17 cellular contexts compared by ENCODE assay signal in genomic region chr6:17454316-17455005, GRCh38.
DNase-seq lines count a peak whose midpoint lies in the region; ATAC-seq, FAIRE-seq and TF ChIP-seq lines count a peak whose summit lies in the region.
"Had no signal": no experiment of that assay in that cellular context is flagged by ENCODE, and none has a peak within 500 bp of the region (broad histone marks: within the 10 kb centered on the region; RNA-seq: fewer than 3 reads in every experiment).

No MANE protein-coding gene starts in this region.

- no peaks in the 10 kb centered on the region for H3K9me3 Mint-ChIP-seq in activated CD8-positive, alpha-beta memory T cell treated with anti-CD3 and anti-CD28 coated beads, Interleukin-2, amount 10 ng/mL, durations not matched to agents 7 days and 5 days (ENCODE audit: low read depth)

- 57 to 74% methylated on average over 7 of the region's 7 CpGs for WGBS in heart right ventricle, 2 donors
- 91% methylated on average over 7 of the region's 7 CpGs; no CpG with 5 or more reads in 1 of the 2 experiments for WGBS in H1 (ENCODE audit: extremely low coverage in 1 of 2, insufficient coverage in 1 of 2, insufficient read length in 1 of 2, insufficient replicate concordance in 2 of 2, low coverage in 1 of 2, low lambda C conversion rate in 2 of 2, missing lambda C conversion rate in 1 of 2), 2 experiments
- no CpG with 5 or more reads among the region's 7 CpGs for WGBS in neuronal stem cell (ENCODE audit: extremely low coverage in 2 of 2, insufficient read length in 2 of 2, insufficient replicate concordance in 1 of 2), 2 donors

- no peaks in the 10 kb centered on the region for H3K4me1 Mint-ChIP-seq in activated CD8-positive, alpha-beta memory T cell treated with anti-CD3 and anti-CD28 coated beads, Interleukin-2, amount 10 ng/mL, durations not matched to agents 7 days and 5 days

- H4K5ac ChIP-seq in H1 (ENCODE audit: insufficient read length, low read depth, low read length) = no peak overlapping the region

- no peak overlapping the region for H3K56ac ChIP-seq in H1 (replicated peaks; ENCODE audit: insufficient read length, low read depth, low read length)

- no peaks in the 10 kb centered on the region for H4K20me1 ChIP-seq in H1 (replicated peaks in 1 of 2; ENCODE audit: control insufficient read depth in 1 of 2, insufficient read depth in 2 of 2, low read length in 2 of 2)

- no peaks in the 10 kb centered on the region for H3K79me2 ChIP-seq in H1 (ENCODE audit: control insufficient read depth in 1 of 2, insufficient read depth in 2 of 2, low read length in 2 of 2)

- H4K91ac ChIP-seq in H1 (replicated peaks; ENCODE audit: insufficient read length, low read length) (no peak overlapping the region), neuronal stem cell (ENCODE audit: low read depth, low read length, poor library complexity) (no peak overlapping the region)

- no peak for TF ChIP-seq RAD21 in H1 (IDR thresholded peaks at IDR 0.05 in 1 of 2, conservative IDR thresholded peaks at IDR 0.05 in 1 of 2; ENCODE audit: low read depth in 2 of 2, low read length in 2 of 2)

- no peak for TF ChIP-seq EP300 in H1 (IDR thresholded peaks at IDR 0.05; ENCODE audit: borderline replicate concordance in 1 of 2, low read depth in 2 of 2, low read length in 2 of 2)

- H3K27ac Mint-ChIP-seq in activated CD8-positive, alpha-beta memory T cell treated with anti-CD3 and anti-CD28 coated beads, Interleukin-2, amount 10 ng/mL, durations not matched to agents 7 days and 5 days = no peak overlapping the region

- intact Hi-C loops in heart right ventricle (cut with DNase I) = no loop called here
- intact Hi-C loops in Right ventricle myocardium inferior (cut with DNase I) = no loop called here

- H3K79me1 ChIP-seq in H1 (ENCODE audit: low read depth, low read length) (no peaks in the 10 kb centered on the region), neuronal stem cell (ENCODE audit: low read depth, low read length) (no peaks in the 10 kb centered on the region)

- TF ChIP-seq POLR2A in H1 (IDR thresholded peaks at IDR 0.05; ENCODE audit: control extremely low read depth in 1 of 2, low read depth in 2 of 2, low read length in 2 of 2) = no peak

- POLR2A ChIA-PET in H1 (lab: Charles Lee; ENCODE audit: partially characterized antibody) = interaction anchor here (0.9 to 1.0 kb wide), 2 partner anchors 26 to 145 kb away, joined by 3 read pairs; partner anchors contain the start of gene FAM8A1

- no peak overlapping the region for H3K9ac ChIP-seq in H1 (replicated peaks in 1 of 4; ENCODE audit: extremely low read depth in 1 of 4, low read depth in 3 of 4, low read length in 3 of 4)
- peak overlapping the region; percentile 13 for H3K9ac ChIP-seq in neuronal stem cell (ENCODE audit: low read depth, low read length, poor library complexity)

- H3K27me3 Mint-ChIP-seq in activated CD8-positive, alpha-beta memory T cell treated with anti-CD3 and anti-CD28 coated beads, Interleukin-2, amount 10 ng/mL, durations not matched to agents 7 days and 5 days = peaks cover 13% of the 10 kb centered on the region

- H2BK12ac ChIP-seq in H1 (ENCODE audit: low read depth, low read length) = no peak overlapping the region
- H2BK12ac ChIP-seq in neuronal stem cell (ENCODE audit: low read length) = no peak overlapping the region

- H3K9me3 ChIP-seq in heart right ventricle = no peaks in the 10 kb centered on the region
- no peaks in the 10 kb centered on the region for H3K9me3 ChIP-seq in H1 (ENCODE audit: insufficient read depth in 2 of 2, low read depth in 1 of 2, low read length in 1 of 2)
- no peaks in the 10 kb centered on the region for H3K9me3 ChIP-seq in neuronal stem cell (replicated peaks in 1 of 2; ENCODE audit: control insufficient read depth in 2 of 2, insufficient read depth in 1 of 2, low read depth in 1 of 2, low read length in 2 of 2)
- H3K9me3 ChIP-seq: A549, prostate gland had no signal

- peak overlapping the region in 2 of 10 donors; percentile 16 to 43 for H3K27ac ChIP-seq in heart right ventricle
- H3K27ac ChIP-seq in H1 (ENCODE audit: low read depth, low read length) = no peak overlapping the region
- H3K27ac ChIP-seq in neuronal stem cell (replicated peaks; ENCODE audit: low read length) = no peak overlapping the region
- peak overlapping the region in 1 of 2 donors; percentile 50 for H3K27ac ChIP-seq in coronary artery
- H3K27ac ChIP-seq: A549, prostate gland had no signal

- H4K8ac ChIP-seq in H1 (ENCODE audit: extremely low read depth, insufficient read depth, low read length) = peak overlapping the region; percentile 60; the same call in 1 of the 2 replicates
- H4K8ac ChIP-seq in neuronal stem cell (ENCODE audit: low read depth, low read length) = no peak overlapping the region

- no peak overlapping the region for H2BK15ac ChIP-seq in H1 (ENCODE audit: low read length)
- H2BK15ac ChIP-seq in neuronal stem cell (ENCODE audit: low read length) = no peak overlapping the region

- TF ChIP-seq CTCF in heart right ventricle (IDR thresholded peaks at IDR 0.05) (no peak), H1 (IDR thresholded peaks at IDR 0.05; ENCODE audit: control extremely low read depth in 1 of 3, insufficient read depth in 1 of 3, low read depth in 1 of 3, low read length in 3 of 3) (no peak), coronary artery (IDR thresholded peaks at IDR 0.05) (no peak)

- H2BK20ac ChIP-seq in H1 (ENCODE audit: low read length) = no peak overlapping the region

- H3K4ac ChIP-seq in H1 (replicated peaks; ENCODE audit: insufficient read length, low read depth, low read length) (no peak overlapping the region), neuronal stem cell (ENCODE audit: low read length) (no peak overlapping the region)

- H2AFZ ChIP-seq in H1 (ENCODE audit: low read length) (no peak overlapping the region), neuronal stem cell (ENCODE audit: low read length) (no peak overlapping the region)

- no peak overlapping the region for H2AK5ac ChIP-seq in H1 (ENCODE audit: low read depth, low read length)
- H2AK5ac ChIP-seq in neuronal stem cell (ENCODE audit: low read depth, low read length) = no peak overlapping the region

- H3K14ac ChIP-seq in H1 (ENCODE audit: insufficient read length) = no peak overlapping the region
- no peak overlapping the region for H3K14ac ChIP-seq in neuronal stem cell (ENCODE audit: low read length)

- no peaks in the 10 kb centered on the region for H3K36me3 Mint-ChIP-seq in activated CD8-positive, alpha-beta memory T cell treated with anti-CD3 and anti-CD28 coated beads, Interleukin-2, amount 10 ng/mL, durations not matched to agents 7 days and 5 days

- H3K4me1 ChIP-seq in heart right ventricle = peaks cover 0 to 25% (median 0%) of the 10 kb centered on the region in 9 donors
- peaks cover 0 to 5% (median 1%) of the 10 kb centered on the region in 4 experiments; a peak in 1 of 7 replicates for H3K4me1 ChIP-seq in H1 (replicated peaks in 1 of 4; ENCODE audit: control insufficient read depth in 3 of 4, insufficient read depth in 4 of 4, low read length in 3 of 4)
- peaks cover 0 to 3% of the 10 kb centered on the region in 2 donors for H3K4me1 ChIP-seq in neuronal stem cell (ENCODE audit: control insufficient read depth in 2 of 2, insufficient read depth in 1 of 2, low read depth in 1 of 2, low read length in 2 of 2)
- H3K4me1 ChIP-seq: prostate gland had no signal

- H2BK5ac ChIP-seq in H1 (ENCODE audit: low read depth, low read length) (no peak overlapping the region; the same call in 1 of the 2 replicates), neuronal stem cell (ENCODE audit: low read length) (no peak overlapping the region)

- H3K4me2 ChIP-seq in H1 (ENCODE audit: insufficient read depth in 1 of 2, low read depth in 2 of 2, low read length in 2 of 2) (no peak overlapping the region), neuronal stem cell (ENCODE audit: insufficient read depth, low read length, poor library complexity, severe bottlenecking) (no peak overlapping the region)
- H3K4me2 ChIP-seq: A549 had no signal

- no peak overlapping the region for H3K23ac ChIP-seq in H1 (ENCODE audit: insufficient read length)
- no peak overlapping the region for H3K23ac ChIP-seq in neuronal stem cell (ENCODE audit: low read depth, low read length, poor library complexity)

- H3K18ac ChIP-seq in H1 (ENCODE audit: extremely low read depth, low read length) (no peak overlapping the region; the same call in 1 of the 2 replicates), neuronal stem cell (ENCODE audit: low read length) (no peak overlapping the region)

- no peak overlapping the region for H3K4me3 ChIP-seq in heart right ventricle
- H3K4me3 ChIP-seq in H1 (ENCODE audit: extremely low read depth in 1 of 4, insufficient read depth in 2 of 4, low read depth in 3 of 4, low read length in 4 of 4) = no peak overlapping the region
- H3K4me3 ChIP-seq in neuronal stem cell (ENCODE audit: low read length in 2 of 2) = no peak overlapping the region
- H3K4me3 ChIP-seq in coronary artery = no peak overlapping the region
- H3K4me3 ChIP-seq: A549, prostate gland had no signal

- no peaks in the 10 kb centered on the region for H3K36me3 ChIP-seq in heart right ventricle
- no peaks in the 10 kb centered on the region for H3K36me3 ChIP-seq in H1 (ENCODE audit: control insufficient read depth in 2 of 4, insufficient read depth in 4 of 4, low read length in 3 of 4)
- H3K36me3 ChIP-seq in neuronal stem cell (replicated peaks in 1 of 2; ENCODE audit: control insufficient read depth in 2 of 2, insufficient read depth in 2 of 2, low read length in 2 of 2) = no peaks in the 10 kb centered on the region

- CTCF ChIA-PET in H1 (lab: Charles Lee; ENCODE audit: partially characterized antibody) = interaction anchor here (1.0 to 1.8 kb wide), 2 partner anchors 9 to 16 kb away, joined by 4 to 5 read pairs; no protein-coding TSS in a partner anchor
- CTCF ChIA-PET in activated CD8-positive, alpha-beta memory T cell treated with anti-CD3 and anti-CD28 coated beads, Interleukin-2, amount 10 ng/mL, durations not matched to agents 7 days and 5 days (lab: Charles Lee) = no interaction called here

- DNase-seq in heart right ventricle (no peak), Right ventricle myocardium inferior (ENCODE audit: missing footprints) (no peak), H1 (ENCODE audit: low read depth in 1 of 2, low spot score in 2 of 2) (no peak), neuronal stem cell (ENCODE audit: low spot score) (no peak), coronary artery (ENCODE audit: low spot score) (no peak), C1 segment of cervical spinal cord (lab: John Stamatoyannopoulos, UW) (no peak), nucleus accumbens (lab: John Stamatoyannopoulos, UW) (no peak)
- no peak for DNase-seq in activated CD8-positive, alpha-beta memory T cell treated with anti-CD3 and anti-CD28 coated beads, Interleukin-2, amount 10 ng/mL, durations not matched to agents 7 days and 5 days
- DNase-seq: activated CD4-positive, CD25-positive, alpha-beta regulatory T cell; activated gamma-delta T cell treated with Interleukin-2 at 50 U/mL for 16 hours; NCI-H1694 treated with DMSO at 0.1 percent for 48 hours; NCI-H526; stimulated activated CD4-positive, alpha-beta T cell treated with anti-CD3 and anti-CD28 coated beads, Interleukin-2, amount 100 ng/mL, for 48 hours had no signal

- FAIRE-seq in H1 (lab: Jason Lieb, UNC) = no peak
- FAIRE-seq: A549, bronchial epithelial cell had no signal

- H3K23me2 ChIP-seq in H1 (ENCODE audit: low read depth, low read length) = no peaks in the 10 kb centered on the region

- ATAC-seq in heart right ventricle (peak in 6 of 8 donors; percentile 61 to 70 (median 66)), Right ventricle myocardium inferior (no peak)
- no peak for ATAC-seq in activated CD8-positive, alpha-beta memory T cell treated with anti-CD3 and anti-CD28 coated beads, Interleukin-2, amount 10 ng/mL, durations not matched to agents 7 days and 5 days
- ATAC-seq: A549, Panc1 had no signal

- H3K4me3 Mint-ChIP-seq in activated CD8-positive, alpha-beta memory T cell treated with anti-CD3 and anti-CD28 coated beads, Interleukin-2, amount 10 ng/mL, durations not matched to agents 7 days and 5 days = no peak overlapping the region

- H3K27me3 ChIP-seq in heart right ventricle = no peaks in the 10 kb centered on the region
- H3K27me3 ChIP-seq in H1 (replicated peaks in 1 of 4; ENCODE audit: control insufficient read depth in 3 of 4, extremely low read depth in 1 of 4, insufficient read depth in 3 of 4, low read length in 3 of 4) = no peaks in the 10 kb centered on the region
- no peaks in the 10 kb centered on the region for H3K27me3 ChIP-seq in neuronal stem cell (ENCODE audit: control insufficient read depth in 3 of 3, insufficient read depth in 3 of 3, low read depth in 1 of 3, low read length in 3 of 3)

- H2BK120ac ChIP-seq in H1 (replicated peaks; ENCODE audit: low read depth, low read length) = no peak overlapping the region
- no peak overlapping the region for H2BK120ac ChIP-seq in neuronal stem cell (ENCODE audit: low read depth, low read length)

Comparison
In these comparisons a context has a peak if more than half of its experiments do, and no peak if none do; other contexts are left out.
1. ATAC-seq: peak in heart right ventricle (6 of 8); none in Right ventricle myocardium inferior (single experiment) and activated CD8-positive, alpha-beta memory T cell treated with anti-CD3 and anti-CD28 coated beads, Interleukin-2, amount 10 ng/mL, durations not matched to agents 7 days and 5 days (single experiment).